Comparison of ENCODE assay signal across 8 cellular contexts in the genomic region with DNA sequence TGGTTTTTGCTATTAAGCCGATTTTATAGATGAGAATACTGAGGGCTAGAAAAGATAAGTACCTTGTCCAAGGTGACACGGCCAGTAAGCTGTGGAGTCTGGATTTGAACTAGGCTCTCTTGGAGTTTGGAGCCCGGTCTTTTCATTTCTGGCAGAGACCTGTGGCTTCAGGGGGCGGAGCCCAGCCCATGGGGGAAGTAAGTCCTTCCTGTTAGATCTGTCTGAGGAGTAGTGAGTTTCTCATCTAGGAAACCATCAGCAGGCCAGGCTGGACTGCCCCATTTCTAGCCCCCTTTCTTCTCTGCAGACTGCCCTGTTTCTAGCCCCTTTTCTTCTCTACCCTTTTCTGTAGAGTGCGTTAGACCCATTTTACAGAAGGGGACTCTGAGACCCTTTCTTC. TPM values are rescaled to one million over a fixed set of nuclear protein-coding genes. Genes with fewer than 3 reads are reported as not detected.
DNase-seq lines count a peak whose midpoint lies in the region; ATAC-seq and TF ChIP-seq lines count a peak whose summit lies in the region.

No MANE protein-coding gene starts in this region.

- H3K27ac ChIP-seq in mucosa of rectum (ENCODE audit: low read depth in 2 of 2, low read length in 2 of 2) = peak overlapping the region in 1 of 2 donors; percentile 70

- DNase-seq in activated naive CD8-positive, alpha-beta T cell treated with anti-CD3 and anti-CD28 coated beads for 36 hours = no peak
- DNase-seq in NCI-H510A treated with DMSO at 0.1 percent for 48 hours (lab: John Stamatoyannopoulos, UW) (no peak), NCI-H1436 treated with DMSO at 0.1 percent for 48 hours (lab: John Stamatoyannopoulos, UW) (no peak), GM20000 (ENCODE audit: low spot score) (no peak), AG20443 (ENCODE audit: low spot score) (no peak)

- no peak overlapping the region for H3K27ac Mint-ChIP-seq in activated naive CD8-positive, alpha-beta T cell treated with anti-CD3 and anti-CD28 coated beads for 36 hours

- H3K9ac ChIP-seq in mucosa of rectum (ENCODE audit: low read depth in 1 of 2, low read length in 2 of 2) = no peak overlapping the region

- H3K4me3 Mint-ChIP-seq in activated naive CD8-positive, alpha-beta T cell treated with anti-CD3 and anti-CD28 coated beads for 36 hours = peak overlapping the region; percentile 60

- H3K4me1 ChIP-seq in mucosa of rectum (ENCODE audit: control insufficient read depth in 2 of 2, insufficient read depth in 2 of 2, low read length in 2 of 2) = peaks cover 7 to 9% of the 10 kb centered on the region in 2 donors

- H3K36me3 Mint-ChIP-seq in activated naive CD8-positive, alpha-beta T cell treated with anti-CD3 and anti-CD28 coated beads for 36 hours = no peaks in the 10 kb centered on the region

- ATAC-seq in GM18498 (IDR thresholded peaks at IDR 0.05; ENCODE audit: unreplicated experiment) (peak; percentile 37), HG03139 (IDR thresholded peaks at IDR 0.05; ENCODE audit: unreplicated experiment) (peak; percentile 30)

- H3K27me3 Mint-ChIP-seq in activated naive CD8-positive, alpha-beta T cell treated with anti-CD3 and anti-CD28 coated beads for 36 hours = peaks cover 33% of the 10 kb centered on the region

- no peaks in the 10 kb centered on the region for H3K36me3 ChIP-seq in mucosa of rectum (ENCODE audit: control insufficient read depth in 2 of 2, insufficient read depth in 2 of 2, low read length in 2 of 2)

- H3K4me3 ChIP-seq in mucosa of rectum (ENCODE audit: low read length in 2 of 2) = peak overlapping the region; percentile 52 to 62

- no peaks in the 10 kb centered on the region for H3K9me3 Mint-ChIP-seq in activated naive CD8-positive, alpha-beta T cell treated with anti-CD3 and anti-CD28 coated beads for 36 hours

- TF ChIP-seq CTCF in GM20000 (IDR thresholded peaks at IDR 0.05; ENCODE audit: extremely low read depth, missing control alignments) = no peak

- peaks cover 4% of the 10 kb centered on the region for H3K4me1 Mint-ChIP-seq in activated naive CD8-positive, alpha-beta T cell treated with anti-CD3 and anti-CD28 coated beads for 36 hours

- no peaks in the 10 kb centered on the region for H3K9me3 ChIP-seq in mucosa of rectum (ENCODE audit: control insufficient read depth in 2 of 2, low read length in 2 of 2)

- H3K27me3 ChIP-seq in mucosa of rectum (ENCODE audit: control insufficient read depth in 2 of 2, insufficient read depth in 2 of 2, low read length in 2 of 2) = peaks cover 0 to 3% of the 10 kb centered on the region in 2 donors

RNA-seq across cellular contexts. Expression of a gene that starts 0.5 kb away (rescaled TPM):
- total RNA-seq in activated naive CD8-positive, alpha-beta T cell treated with anti-CD3 and anti-CD28 coated beads for 36 hours = under 1 TPM; 0.47 to 0.62 TPM
